8 cellular contexts compared by ENCODE assay signal in the genomic region with DNA sequence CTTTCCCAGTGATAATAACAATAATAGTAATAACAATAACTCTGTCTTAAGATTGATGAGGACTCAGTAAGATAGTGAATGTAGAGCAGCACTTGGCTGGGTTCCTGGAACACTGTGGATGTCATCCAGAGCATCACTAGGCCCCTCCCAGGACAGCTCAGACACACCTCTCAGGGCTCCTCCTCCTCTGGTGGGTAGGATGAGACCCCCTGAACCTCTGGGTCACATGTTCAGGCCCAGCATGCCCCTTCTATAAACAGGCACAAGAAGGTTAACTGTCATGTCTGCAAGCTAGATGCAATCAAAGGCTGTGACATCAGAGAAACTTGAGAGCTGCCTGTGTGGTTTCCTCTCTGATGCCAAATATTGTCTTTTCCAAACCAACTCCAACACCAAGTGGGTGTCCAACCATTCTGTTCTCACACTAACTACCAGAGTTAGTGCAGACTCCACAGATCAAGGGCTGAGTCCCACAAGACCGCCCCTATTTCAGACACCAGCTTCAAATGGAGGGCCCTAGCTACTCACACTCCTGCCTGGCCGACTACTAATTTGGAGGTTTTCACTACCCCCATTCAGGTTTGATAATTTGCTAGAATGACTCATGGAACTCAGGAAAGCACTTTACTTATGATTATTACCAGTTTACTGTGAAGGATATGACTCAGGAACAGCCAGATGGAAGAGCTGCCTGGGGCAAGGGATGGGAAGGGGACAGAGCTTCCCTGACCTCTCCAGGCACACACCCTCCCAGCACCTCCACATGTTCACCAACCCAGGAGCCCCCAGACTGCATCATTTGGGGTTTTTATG. TPM values are rescaled to one million over a fixed set of nuclear protein-coding genes. Genes with fewer than 3 reads are reported as not detected.
DNase-seq lines count a peak whose midpoint lies in the region; ATAC-seq, FAIRE-seq and TF ChIP-seq lines count a peak whose summit lies in the region.

No MANE protein-coding gene starts in this region.

- no peaks in the 10 kb centered on the region for H3F3A ChIP-seq in Loucy (ENCODE audit: low read depth)

- H3K4me3 ChIP-seq in Loucy (ENCODE audit: low read length, poor library complexity, severe bottlenecking) (no peak overlapping the region), astrocyte of the cerebellum (ENCODE audit: low read depth, low read length) (no peak overlapping the region)

- H2AFZ ChIP-seq in Loucy (ENCODE audit: low read length), result 0 out of 2 replicates have a peak overlapping the region, but pooled peaks have one; percentile 25

- H3K36me3 ChIP-seq in Loucy (ENCODE audit: insufficient read depth, low read length), result no peaks in the 10 kb centered on the region

- no peak overlapping the region for H3K9ac ChIP-seq in Loucy (ENCODE audit: low read depth, low read length, poor library complexity, severe bottlenecking)

- H3K9me2 ChIP-seq in Loucy (replicated peaks; ENCODE audit: low read depth, low read length), result no peaks in the 10 kb centered on the region

- no peak for TF ChIP-seq CTCF in Loucy (conservative IDR thresholded peaks at IDR 0.05; ENCODE audit: low read length)
- TF ChIP-seq CTCF in astrocyte of the cerebellum (IDR thresholded peaks at IDR 0.05; ENCODE audit: low read depth, low read length, missing control alignments), result no peak
- no peak for TF ChIP-seq CTCF in omental fat pad (IDR thresholded peaks at IDR 0.05)

- no peak overlapping the region for H3K4me2 ChIP-seq in Loucy (ENCODE audit: low read depth, low read length, poor library complexity, severe bottlenecking)

- no peaks in the 10 kb centered on the region for H3K4me1 ChIP-seq in Loucy (ENCODE audit: insufficient read depth, low read length, poor library complexity, severe bottlenecking)

- in situ Hi-C loops in astrocyte of the cerebellum (cut with HindIII; ENCODE audit: low sequenced_read_pairs), result no loop called here

- no peaks in the 10 kb centered on the region for H3K9me3 ChIP-seq in Loucy (ENCODE audit: insufficient read depth, low read depth, low read length)

- DNase-seq in GM04504 (ENCODE audit: low read depth) (peak; percentile 84), astrocyte of the cerebellum (ENCODE audit: low read depth) (peak; percentile 96), omental fat pad (ENCODE audit: low spot score) (no peak), DMS153 (lab: John Stamatoyannopoulos, UW) (no peak), NCI-H510A treated with DMSO at 0.1 percent for 48 hours (lab: John Stamatoyannopoulos, UW) (no peak), GM19239 (ENCODE audit: insufficient read length, low spot score) (no peak)

- peak; percentile 72 for ATAC-seq in omental fat pad (ENCODE audit: low FRiP score)
- ATAC-seq in GM21717 (IDR thresholded peaks at IDR 0.05; ENCODE audit: unreplicated experiment), result no peak

- no peaks in the 10 kb centered on the region for H3K79me2 ChIP-seq in Loucy (ENCODE audit: insufficient read depth, low read length)

- no peaks in the 10 kb centered on the region for H3K27me3 ChIP-seq in Loucy (ENCODE audit: insufficient read depth, low read length, poor library complexity, severe bottlenecking)

- H4K20me1 ChIP-seq in Loucy (ENCODE audit: insufficient read depth, low read length, poor library complexity, severe bottlenecking), result no peaks in the 10 kb centered on the region

- FAIRE-seq in GM19239 (lab: Jason Lieb, UNC), result no peak

RNA-seq across cellular contexts. Expression of gene BZW1, which starts 46.4 kb away (rescaled TPM):
- total RNA-seq in omental fat pad, result 100 to 1,000 TPM; 248 to 368 (median 315) TPM

Comparison
In these comparisons a context has a peak if more than half of its experiments do, and no peak if none do; other contexts are left out.
1. DNase-seq: peak in GM04504 (single experiment) and astrocyte of the cerebellum (single experiment); none in omental fat pad (single experiment), DMS153 (single experiment), NCI-H510A treated with DMSO at 0.1 percent for 48 hours (single experiment) and GM19239 (single experiment).